ENCODE assay signal across 19 cellular contexts in the genomic region with DNA sequence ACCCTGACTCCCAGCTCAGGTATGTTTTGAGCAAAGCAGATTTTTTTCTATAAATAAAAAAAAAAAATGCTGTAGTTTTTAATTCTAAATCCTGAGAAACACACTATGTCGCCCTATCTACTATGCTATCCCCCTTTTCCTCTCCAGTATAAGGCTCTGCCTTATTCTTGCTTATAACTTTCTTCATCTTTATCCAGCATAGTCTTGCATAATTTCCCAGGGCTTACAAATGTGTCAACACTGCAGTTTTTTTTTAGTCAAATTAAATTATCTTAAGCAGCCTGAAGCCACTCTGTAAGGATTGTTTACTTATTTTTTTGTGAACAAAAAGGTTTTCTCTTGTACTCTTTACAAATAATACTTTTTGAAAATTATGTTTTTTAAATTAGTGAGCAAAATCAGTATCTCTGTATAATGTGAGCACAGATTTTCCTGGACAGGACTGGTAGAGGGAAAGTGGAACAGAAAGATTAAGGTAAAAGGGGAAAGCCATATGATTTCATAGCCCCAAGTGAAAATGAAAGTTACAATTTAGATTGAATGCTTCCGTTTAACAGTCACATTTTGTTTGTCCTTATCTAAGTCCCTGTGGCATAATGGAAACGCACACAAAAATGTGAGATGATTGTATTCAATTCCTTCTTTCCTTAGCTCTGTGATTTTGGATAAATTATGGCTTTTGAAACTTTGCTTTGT. TPM values are rescaled to one million over a fixed set of nuclear protein-coding genes. Genes with fewer than 3 reads are reported as not detected.
DNase-seq lines count a peak whose midpoint lies in the region; ATAC-seq and TF ChIP-seq lines count a peak whose summit lies in the region.
"Had no signal": no experiment of that assay in that cellular context is flagged by ENCODE, and none has a peak within 500 bp of the region (broad histone marks: within the 10 kb centered on the region; RNA-seq: fewer than 3 reads in every experiment).

No MANE protein-coding gene starts in this region.

- ATAC-seq in GM19025 (IDR thresholded peaks at IDR 0.05; ENCODE audit: low read depth, unreplicated experiment) (peak; percentile 89), GM21786 (IDR thresholded peaks at IDR 0.05; ENCODE audit: unreplicated experiment) (peak; percentile 77), HG03432 (IDR thresholded peaks at IDR 0.05; ENCODE audit: unreplicated experiment) (peak; percentile 94), left lobe of liver (peak; percentile 44), mucosa of descending colon (no peak)
- ATAC-seq: natural killer cell treated with Interleukin-12 subunit alpha and Interleukin-12 subunit beta and Interleukin-15 and Interleukin-18, amount 100 ng/mL, for 72 hours had no signal

- TF ChIP-seq CTCF in endothelial cell (IDR thresholded peaks at IDR 0.05; ENCODE audit: unreplicated experiment) = no peak
- TF ChIP-seq CTCF in nephron progenitor cell (IDR thresholded peaks at IDR 0.05) = no peak
- no peak for TF ChIP-seq CTCF in mucosa of descending colon (IDR thresholded peaks at IDR 0.05)

- H3K9me3 Mint-ChIP-seq in endothelial cell (ENCODE audit: unreplicated experiment) (no peaks in the 10 kb centered on the region), nephron progenitor cell (peaks cover 8% of the 10 kb centered on the region)

- no peaks in the 10 kb centered on the region for H3K36me3 Mint-ChIP-seq in endothelial cell (ENCODE audit: low read depth, unreplicated experiment)
- no peaks in the 10 kb centered on the region for H3K36me3 Mint-ChIP-seq in nephron progenitor cell (ENCODE audit: low read depth)
- H3K36me3 Mint-ChIP-seq: natural killer cell treated with Interleukin-12 subunit alpha and Interleukin-12 subunit beta and Interleukin-15 and Interleukin-18, amount 100 ng/mL, for 72 hours had no signal

- no peaks in the 10 kb centered on the region for H3K36me3 ChIP-seq in mucosa of descending colon (ENCODE audit: low read depth)
- H3K36me3 ChIP-seq: sigmoid colon had no signal

- no peaks in the 10 kb centered on the region for H3K4me1 ChIP-seq in mucosa of descending colon (ENCODE audit: low read depth)
- H3K4me1 ChIP-seq: sigmoid colon, testis had no signal

- no peaks in the 10 kb centered on the region for H3K4me1 Mint-ChIP-seq in endothelial cell (ENCODE audit: unreplicated experiment)
- H3K4me1 Mint-ChIP-seq in nephron progenitor cell = no peaks in the 10 kb centered on the region
- H3K4me1 Mint-ChIP-seq: activated B cell treated with CpG ODN at 0.5 μM for 24 hours had no signal

- no peaks in the 10 kb centered on the region for H3K9me3 ChIP-seq in mucosa of descending colon
- H3K9me3 ChIP-seq: sigmoid colon, SK-N-SH, testis had no signal

- H3K27ac Mint-ChIP-seq in endothelial cell (ENCODE audit: unreplicated experiment) (no peak overlapping the region), nephron progenitor cell (no peak overlapping the region)
- H3K27ac Mint-ChIP-seq: activated B cell treated with CpG ODN at 0.5 μM for 24 hours; natural killer cell treated with Interleukin-12 subunit alpha and Interleukin-12 subunit beta and Interleukin-15 and Interleukin-18, amount 100 ng/mL, for 72 hours had no signal

- intact Hi-C loops in posterior vena cava (cut with DNase I) = no loop called here
- intact Hi-C loops in mucosa of descending colon (cut with DNase I, micrococcal nuclease) = no loop called here

- H3K4me3 ChIP-seq in mucosa of descending colon = no peak overlapping the region
- H3K4me3 ChIP-seq: dorsolateral prefrontal cortex, GM23248, sigmoid colon, testis had no signal

- no peak for DNase-seq in left lobe of liver (ENCODE audit: low spot score)
- DNase-seq in endothelial cell (ENCODE audit: low spot score) = no peak
- DNase-seq in nephron progenitor cell = no peak
- DNase-seq in posterior vena cava (ENCODE audit: low spot score) = no peak
- DNase-seq in mucosa of descending colon = no peak
- DNase-seq: activated B cell treated with CpG ODN at 0.5 μM for 24 hours; activated T-cell treated with anti-CD3 and anti-CD28 coated beads, Interleukin-2, amount 50 U/mL, for 1 hour; anterior cingulate cortex; dorsolateral prefrontal cortex; GM23248; NCI-H526; sigmoid colon; SK-N-SH; testis had no signal

- H3K4me3 Mint-ChIP-seq in endothelial cell (ENCODE audit: unreplicated experiment) (no peak overlapping the region), nephron progenitor cell (no peak overlapping the region)
- H3K4me3 Mint-ChIP-seq: activated B cell treated with CpG ODN at 0.5 μM for 24 hours; natural killer cell treated with Interleukin-12 subunit alpha and Interleukin-12 subunit beta and Interleukin-15 and Interleukin-18, amount 100 ng/mL, for 72 hours had no signal

- H3K27me3 Mint-ChIP-seq in endothelial cell (ENCODE audit: unreplicated experiment) (peaks cover 3% of the 10 kb centered on the region), nephron progenitor cell (ENCODE audit: low read depth, poor library complexity) (peaks cover 4% of the 10 kb centered on the region)
- H3K27me3 Mint-ChIP-seq: natural killer cell treated with Interleukin-12 subunit alpha and Interleukin-12 subunit beta and Interleukin-15 and Interleukin-18, amount 100 ng/mL, for 72 hours had no signal

RNA-seq across cellular contexts. Expression of gene PYDC2, which starts 5.6 kb away (rescaled TPM):
- total RNA-seq in left lobe of liver (not detected), endothelial cell (ENCODE audit: unreplicated experiment) (not detected), posterior vena cava (not detected), mucosa of descending colon (not detected)
- total RNA-seq: activated B cell treated with CpG ODN at 0.5 μM for 24 hours; fibroblast of villous mesenchyme; GM23248; natural killer cell treated with Interleukin-12 subunit alpha and Interleukin-12 subunit beta and Interleukin-15 and Interleukin-18, amount 100 ng/mL, for 72 hours; sigmoid colon; testis had no signal
